In genomic region chr2:178452870-178453269, GRCh38 we compare ENCODE assay signal across 2 cellular contexts.
TF ChIP-seq lines count a peak whose summit lies in the region.

No MANE protein-coding gene starts in this region.

TF ChIP-seq in SK-N-SH, 30 proteins besides CTCF, POLR2A, EP300 and RAD21:
- no peak for TF ChIP-seq ZBTB33 (IDR thresholded peaks at IDR 0.05; ENCODE audit: borderline replicate concordance, low read depth)
- peak; percentile 21; the same call in 1 of the 2 replicates for TF ChIP-seq NFIC (IDR thresholded peaks at IDR 0.05; ENCODE audit: borderline replicate concordance)

TF ChIP-seq in SK-N-SH treated with all-trans-retinoic acid at 6 μM for 48 hours, 23 proteins besides CTCF, POLR2A, EP300 and RAD21 (continued from another document):
- no peak for TF ChIP-seq ZNF70 (CRISPR knock-in tag; IDR thresholded peaks at IDR 0.05)
- TF ChIP-seq ISL1 (CRISPR knock-in tag; IDR thresholded peaks at IDR 0.05) = no peak
- no peak for TF ChIP-seq ESRRG (CRISPR knock-in tag; IDR thresholded peaks at IDR 0.05)
- TF ChIP-seq ARNTL (CRISPR knock-in tag; IDR thresholded peaks at IDR 0.05; ENCODE audit: borderline replicate concordance, low read depth) = no peak
- no peak for TF ChIP-seq OSR1 (CRISPR knock-in tag; IDR thresholded peaks at IDR 0.05)
- TF ChIP-seq CREB5 (CRISPR knock-in tag; IDR thresholded peaks at IDR 0.05; ENCODE audit: low read depth) = no peak
- TF ChIP-seq TOX (CRISPR knock-in tag; IDR thresholded peaks at IDR 0.05; ENCODE audit: borderline replicate concordance) = no peak
- no peak for TF ChIP-seq PPARA (CRISPR knock-in tag; IDR thresholded peaks at IDR 0.05; ENCODE audit: borderline replicate concordance)
- no peak for TF ChIP-seq ZNF8 (CRISPR knock-in tag; IDR thresholded peaks at IDR 0.05)
- TF ChIP-seq GLIS3 (CRISPR knock-in tag; IDR thresholded peaks at IDR 0.05) = no peak
- TF ChIP-seq ZFP30 (CRISPR knock-in tag; IDR thresholded peaks at IDR 0.05) = no peak
- no peak for TF ChIP-seq ZC3H10 (CRISPR knock-in tag; IDR thresholded peaks at IDR 0.05)
- TF ChIP-seq RARB (CRISPR knock-in tag; IDR thresholded peaks at IDR 0.05) = no peak
- TF ChIP-seq TSHZ2 (CRISPR knock-in tag; IDR thresholded peaks at IDR 0.05) = no peak
